Comparison of ENCODE assay signal across 9 cellular contexts in genomic region chr1:52554267-52554640, GRCh38. TPM values are rescaled to one million over a fixed set of nuclear protein-coding genes. Genes with fewer than 3 reads are reported as not detected.
A peak's percentile ranks its signal among the peaks of the same experiment; 100 is the strongest.
DNase-seq lines count a peak whose midpoint lies in the region; ATAC-seq and TF ChIP-seq lines count a peak whose summit lies in the region.
"Had no signal": no experiment of that assay in that cellular context is flagged by ENCODE, and none has a peak within 500 bp of the region (broad histone marks: within the 10 kb centered on the region; RNA-seq: fewer than 3 reads in every experiment).

No MANE protein-coding gene starts in this region.

- DNase-seq in AG04449 (ENCODE audit: low read depth, low spot score) (no peak), HCT116 (ENCODE audit: low read depth, low spot score) (no peak), memory B cell (ENCODE audit: low spot score in 2 of 2) (no peak), NCI-H1436 (lab: John Stamatoyannopoulos, UW) (no peak), ureter (ENCODE audit: low spot score) (no peak)
- DNase-seq: OCI-M1 had no signal

- H3K36me3 ChIP-seq in HCT116 (ENCODE audit: control insufficient read depth in 1 of 2, insufficient read depth in 2 of 2, low read length in 2 of 2), result no peaks in the 10 kb centered on the region

- H3K4me1 Mint-ChIP-seq in memory B cell, result peaks cover 11% of the 10 kb centered on the region

- H3K9ac ChIP-seq in HCT116 (ENCODE audit: low read length), result peak overlapping the region; percentile 77

- no peak for ATAC-seq in HCT116
- no peak for ATAC-seq in memory B cell (ENCODE audit: low read depth)
- ATAC-seq in activated CD4-positive, CD25-positive, alpha-beta regulatory T cell treated with anti-CD3 and anti-CD28 coated beads, Interleukin-2, amount 50 U/mL, for 24 hours, result no peak
- no peak for ATAC-seq in GM19328 (IDR thresholded peaks at IDR 0.05; ENCODE audit: unreplicated experiment)

- no peak overlapping the region for H3K27ac Mint-ChIP-seq in memory B cell

- H3K9me3 Mint-ChIP-seq in memory B cell, result no peaks in the 10 kb centered on the region

- POLR2A ChIA-PET in AG04449 (lab: Yijun Ruan, JAX) (no interaction called here), HCT116 (lab: Charles Lee) (interaction anchor here (1.2 kb wide), 1 partner anchor 20 kb away, joined by 4 read pairs; no protein-coding TSS in a partner anchor)

- H4K20me1 ChIP-seq in HCT116 (ENCODE audit: insufficient read depth), result peaks cover 1% of the 10 kb centered on the region; the same call in 1 of the 2 replicates

- H2AFZ ChIP-seq in HCT116 (ENCODE audit: low read depth, low read length, poor library complexity, severe bottlenecking), result no peak overlapping the region

- H3K27ac ChIP-seq in HCT116 (ENCODE audit: low read depth, low read length), result no peak overlapping the region
- peak overlapping the region; percentile 82 for H3K27ac ChIP-seq in angular gyrus (ENCODE audit: low read depth, low read length)

- H3K79me2 ChIP-seq in HCT116 (ENCODE audit: insufficient read depth, low read length), result peaks cover 36% of the 10 kb centered on the region

- no peak for TF ChIP-seq RAD21 in HCT116 (IDR thresholded peaks at IDR 0.05; ENCODE audit: low read depth)

- H3K27me3 ChIP-seq in HCT116 (ENCODE audit: insufficient read depth, low read length), result no peaks in the 10 kb centered on the region

- BruUV-seq in HCT116 (replicated peaks; lab: Mats Ljungman, UMichigan), result TSS peak; percentile 84

- TF ChIP-seq CTCF in AG04449 (IDR thresholded peaks at IDR 0.05; ENCODE audit: insufficient read depth, low read length, missing control alignments) (no peak), HCT116 (IDR thresholded peaks at IDR 0.05 in 2 of 3, conservative IDR thresholded peaks at IDR 0.05 in 1 of 3; ENCODE audit: borderline replicate concordance in 1 of 3, insufficient read depth in 1 of 3, low read depth in 2 of 3, low read length in 2 of 3) (no peak)

- H3K4me1 ChIP-seq in HCT116 (ENCODE audit: control insufficient read depth in 1 of 2, insufficient read depth in 2 of 2, low read length in 2 of 2), result peaks cover 8 to 25% of the 10 kb centered on the region in 2 experiments; a peak in 2 of 4 replicates

- peak overlapping the region; percentile 62 for H3K4me3 Mint-ChIP-seq in memory B cell

- H3K4me2 ChIP-seq in HCT116 (ENCODE audit: low read length), result peak overlapping the region; percentile 79

- H3K27me3 Mint-ChIP-seq in memory B cell, result no peaks in the 10 kb centered on the region

- intact Hi-C loops in HCT116 (cut with micrococcal nuclease), result no loop called here

- CTCF ChIA-PET in AG04449 (lab: Yijun Ruan, JAX) (interaction anchor here (1.9 kb wide), 1 partner anchor 132 kb away, joined by 7 read pairs; no protein-coding TSS in a partner anchor), HCT116 (lab: Charles Lee) (no interaction called here)

- H3K4me3 ChIP-seq in AG04449 (ENCODE audit: low read depth, low read length) (peak overlapping the region; percentile 73), HCT116 (replicated peaks in 1 of 2; ENCODE audit: low read depth in 1 of 2, low read length in 2 of 2) (peak overlapping the region; percentile 77 to 86)

- no peaks in the 10 kb centered on the region for H3K9me3 ChIP-seq in HCT116 (ENCODE audit: control insufficient read depth in 1 of 2, insufficient read depth in 1 of 2, low read depth in 1 of 2, low read length in 2 of 2)

- H3K36me3 Mint-ChIP-seq in memory B cell, result peaks cover 2% of the 10 kb centered on the region

- RAD21 ChIA-PET in HCT116 (lab: Charles Lee; ENCODE audit: low non-redundant PET in 1 of 2, low total read pairs in 2 of 2, uncharacterized antibody in 2 of 2, unreplicated experiment in 2 of 2), result no interaction called here

- TF ChIP-seq POLR2A in HCT116 (IDR thresholded peaks at IDR 0.05; ENCODE audit: borderline replicate concordance, extremely low read depth, insufficient read depth, insufficient read length), result no peak

- H3K9me2 ChIP-seq in HCT116 (ENCODE audit: insufficient read depth), result no peaks in the 10 kb centered on the region

TF ChIP-seq in HCT116, 20 proteins besides CTCF, POLR2A, EP300 and RAD21:
- TF ChIP-seq CEBPB (IDR thresholded peaks at IDR 0.05; ENCODE audit: low read depth), result no peak
- TF ChIP-seq, protein P1, sequence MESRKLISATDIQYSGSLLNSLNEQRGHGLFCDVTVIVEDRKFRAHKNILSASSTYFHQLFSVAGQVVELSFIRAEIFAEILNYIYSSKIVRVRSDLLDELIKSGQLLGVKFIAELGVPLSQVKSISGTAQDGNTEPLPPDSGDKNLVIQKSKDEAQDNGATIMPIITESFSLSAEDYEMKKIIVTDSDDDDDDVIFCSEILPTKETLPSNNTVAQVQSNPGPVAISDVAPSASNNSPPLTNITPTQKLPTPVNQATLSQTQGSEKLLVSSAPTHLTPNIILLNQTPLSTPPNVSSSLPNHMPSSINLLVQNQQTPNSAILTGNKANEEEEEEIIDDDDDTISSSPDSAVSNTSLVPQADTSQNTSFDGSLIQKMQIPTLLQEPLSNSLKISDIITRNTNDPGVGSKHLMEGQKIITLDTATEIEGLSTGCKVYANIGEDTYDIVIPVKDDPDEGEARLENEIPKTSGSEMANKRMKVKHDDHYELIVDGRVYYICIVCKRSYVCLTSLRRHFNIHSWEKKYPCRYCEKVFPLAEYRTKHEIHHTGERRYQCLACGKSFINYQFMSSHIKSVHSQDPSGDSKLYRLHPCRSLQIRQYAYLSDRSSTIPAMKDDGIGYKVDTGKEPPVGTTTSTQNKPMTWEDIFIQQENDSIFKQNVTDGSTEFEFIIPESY (IDR thresholded peaks at IDR 0.05; ENCODE audit: extremely low read depth, insufficient replicate concordance, low read length), result no peak

RNA-seq across cellular contexts. Expression of gene TUT4, which starts 1.4 kb away (rescaled TPM):
- 50.0 TPM for total RNA-seq in HCT116 (2021; ENCODE audit: unreplicated experiment)
- 34.5 and 37.2 TPM in 2 replicates for polyA plus RNA-seq in HCT116 (2012)
- 69.3 TPM for total RNA-seq in ureter

RNA-seq across cellular contexts. Expression of gene GPX7, which starts 47.9 kb away (rescaled TPM):
- total RNA-seq in HCT116 (2021; ENCODE audit: unreplicated experiment) (not detected), ureter (8.9 TPM)
- polyA plus RNA-seq in HCT116 (2012), result 0.19 TPM in 1 of 2 replicates, not detected in the other
